Comparison of ENCODE assay signal across 13 cellular contexts in genomic region chr11:8282621-8283509, GRCh38. TPM values are rescaled to one million over a fixed set of nuclear protein-coding genes. Genes with fewer than 3 reads are reported as not detected.
DNase-seq lines count a peak whose midpoint lies in the region; ATAC-seq and TF ChIP-seq lines count a peak whose summit lies in the region.
"Had no signal": no experiment of that assay in that cellular context is flagged by ENCODE, and none has a peak within 500 bp of the region (broad histone marks: within the 10 kb centered on the region; RNA-seq: fewer than 3 reads in every experiment).

No MANE protein-coding gene starts in this region.

- H3K14ac ChIP-seq in H9 (ENCODE audit: insufficient read depth, low read length): no peak overlapping the region
- no peak overlapping the region for H3K14ac ChIP-seq in trophoblast cell (ENCODE audit: low read length)

- no peak overlapping the region for H2BK15ac ChIP-seq in H9 (ENCODE audit: low read depth, low read length)

- peak; percentile 59 for DNase-seq in H9
- DNase-seq in NCI-H748 treated with DMSO at 0.1 percent for 48 hours (lab: John Stamatoyannopoulos, UW): peak; percentile 29
- DNase-seq in left ventricle myocardium inferior: no peak
- DNase-seq in trophoblast cell: no peak
- no peak for DNase-seq in GM13977 (ENCODE audit: low spot score)
- DNase-seq in natural killer cell: no peak
- DNase-seq: activated CD4-positive, alpha-beta T cell treated with anti-CD3 and anti-CD28 coated beads, Interleukin-2, amount 10 ng/mL, durations not matched to agents 24 days and 14 days; kidney; posterior cingulate gyrus had no signal

- H3K36me3 Mint-ChIP-seq in H9 (ENCODE audit: insufficient read depth in 1 of 3, low read depth in 3 of 3): no peaks in the 10 kb centered on the region
- H3K36me3 Mint-ChIP-seq in stimulated activated memory B cell treated with anti-CD40 and anti-IgM and Interleukin-4, amounts not matched to agents 10 μg/mL and 1 μg/mL and 100 μg/mL, for 72 hours: no peaks in the 10 kb centered on the region
- no peaks in the 10 kb centered on the region for H3K36me3 Mint-ChIP-seq in natural killer cell

- H3K36me3 ChIP-seq in left ventricle myocardium inferior (no peaks in the 10 kb centered on the region), trophoblast cell (ENCODE audit: control insufficient read depth in 1 of 2, insufficient read depth in 2 of 2, low read length in 2 of 2) (no peaks in the 10 kb centered on the region)
- H3K36me3 ChIP-seq: BLaER1 treated with 17β-estradiol and CSF1 and Interleukin-3, amounts not matched to agents 10 nM and 100 nM had no signal

- H3K4me2 ChIP-seq in H9 (ENCODE audit: insufficient read depth, insufficient read length, low read length) (peak overlapping the region; percentile 38), trophoblast cell (ENCODE audit: low read length) (peak overlapping the region; percentile 61)

- H4K20me1 ChIP-seq in H9 (ENCODE audit: control insufficient read depth, insufficient read depth, insufficient read length): no peaks in the 10 kb centered on the region
- H4K20me1 ChIP-seq: BLaER1 treated with 17β-estradiol and CSF1 and Interleukin-3, amounts not matched to agents 10 nM and 100 nM had no signal

- peaks cover 3% of the 10 kb centered on the region; the same call in 1 of the 2 replicates for H3K27me3 ChIP-seq in H9 (ENCODE audit: insufficient read depth, low read length)
- H3K27me3 ChIP-seq in left ventricle myocardium inferior (ENCODE audit: low read depth): peaks cover 6% of the 10 kb centered on the region
- no peaks in the 10 kb centered on the region for H3K27me3 ChIP-seq in trophoblast cell (ENCODE audit: insufficient read depth, low read length)

- H3K4me1 ChIP-seq in H9 (ENCODE audit: insufficient read depth, low read length) (no peaks in the 10 kb centered on the region; the same call in 1 of the 2 replicates), left ventricle myocardium inferior (peaks cover 12% of the 10 kb centered on the region), trophoblast cell (ENCODE audit: control insufficient read depth in 1 of 2, insufficient read depth in 2 of 2, low read length in 2 of 2) (peaks cover 0 to 2% of the 10 kb centered on the region in 2 experiments)

- H2BK120ac ChIP-seq in H9 (ENCODE audit: low read depth, low read length, poor library complexity, severe bottlenecking): no peak overlapping the region
- H2BK120ac ChIP-seq in trophoblast cell (ENCODE audit: insufficient read depth, low read length, poor library complexity): no peak overlapping the region

- H4K12ac ChIP-seq in trophoblast cell (ENCODE audit: low read depth, low read length): no peak overlapping the region

- H3K4me1 Mint-ChIP-seq in H9 (peaks cover 8% of the 10 kb centered on the region in 2 experiments; a peak in 2 of 4 replicates), natural killer cell (no peaks in the 10 kb centered on the region)
- no peaks in the 10 kb centered on the region for H3K4me1 Mint-ChIP-seq in stimulated activated memory B cell treated with anti-CD40 and anti-IgM and Interleukin-4, amounts not matched to agents 10 μg/mL and 1 μg/mL and 100 μg/mL, for 72 hours
- H3K4me1 Mint-ChIP-seq: activated CD4-positive, alpha-beta T cell treated with anti-CD3 and anti-CD28 coated beads, Interleukin-2, amount 10 ng/mL, durations not matched to agents 24 days and 14 days had no signal

- H3K4me3 Mint-ChIP-seq in H9 (no peak overlapping the region), natural killer cell (no peak overlapping the region)
- H3K4me3 Mint-ChIP-seq in stimulated activated memory B cell treated with anti-CD40 and anti-IgM and Interleukin-4, amounts not matched to agents 10 μg/mL and 1 μg/mL and 100 μg/mL, for 72 hours: no peak overlapping the region
- H3K4me3 Mint-ChIP-seq: activated CD4-positive, alpha-beta T cell treated with anti-CD3 and anti-CD28 coated beads, Interleukin-2, amount 10 ng/mL, durations not matched to agents 24 days and 14 days had no signal

- no peak overlapping the region for H2AK5ac ChIP-seq in H9 (ENCODE audit: insufficient read length, low read length)
- H2AK5ac ChIP-seq in trophoblast cell (ENCODE audit: low read length): no peak overlapping the region

- H3K23me2 ChIP-seq in H9 (ENCODE audit: insufficient read length, low read depth, low read length, poor library complexity, severe bottlenecking): peaks cover 8% of the 10 kb centered on the region

- H3K56ac ChIP-seq in H9 (ENCODE audit: insufficient read length, low read depth, low read length): no peak overlapping the region

- TF ChIP-seq CTCF in H9 (conservative IDR thresholded peaks at IDR 0.05) (no peak), left ventricle myocardium inferior (IDR thresholded peaks at IDR 0.05; ENCODE audit: borderline replicate concordance) (no peak), GM13977 (IDR thresholded peaks at IDR 0.05; ENCODE audit: extremely low read depth, insufficient read depth, missing control alignments) (no peak), natural killer cell (IDR thresholded peaks at IDR 0.05) (no peak)

- H3K4me3 ChIP-seq in left ventricle myocardium inferior (peak overlapping the region; percentile 57), trophoblast cell (ENCODE audit: low read depth, low read length) (no peak overlapping the region)
- H3K4me3 ChIP-seq: BLaER1 treated with 17β-estradiol and CSF1 and Interleukin-3, amounts not matched to agents 10 nM and 100 nM had no signal

- no peaks in the 10 kb centered on the region for H3K9me3 ChIP-seq in H9 (ENCODE audit: control insufficient read depth, low read depth, low read length)
- peaks cover 4% of the 10 kb centered on the region for H3K9me3 ChIP-seq in left ventricle myocardium inferior (replicated peaks)
- H3K9me3 ChIP-seq in trophoblast cell (ENCODE audit: insufficient read depth, low read depth, low read length): peaks cover 2% of the 10 kb centered on the region
- H3K9me3 ChIP-seq: BLaER1 treated with 17β-estradiol and CSF1 and Interleukin-3, amounts not matched to agents 10 nM and 100 nM had no signal

- peaks cover 0 to 3% of the 10 kb centered on the region in 2 experiments; a peak in 1 of 5 replicates for H3K9me3 Mint-ChIP-seq in H9
- H3K9me3 Mint-ChIP-seq in stimulated activated memory B cell treated with anti-CD40 and anti-IgM and Interleukin-4, amounts not matched to agents 10 μg/mL and 1 μg/mL and 100 μg/mL, for 72 hours: no peaks in the 10 kb centered on the region
- H3K9me3 Mint-ChIP-seq in natural killer cell: no peaks in the 10 kb centered on the region
- H3K9me3 Mint-ChIP-seq: activated CD4-positive, alpha-beta T cell treated with anti-CD3 and anti-CD28 coated beads, Interleukin-2, amount 10 ng/mL, durations not matched to agents 24 days and 14 days had no signal

- intact Hi-C loops in left ventricle myocardium inferior (cut with micrococcal nuclease): no loop called here
- intact Hi-C loops in natural killer cell (cut with micrococcal nuclease): no loop called here

- H3K27ac Mint-ChIP-seq in H9: no peak overlapping the region
- no peak overlapping the region for H3K27ac Mint-ChIP-seq in stimulated activated memory B cell treated with anti-CD40 and anti-IgM and Interleukin-4, amounts not matched to agents 10 μg/mL and 1 μg/mL and 100 μg/mL, for 72 hours
- no peak overlapping the region for H3K27ac Mint-ChIP-seq in natural killer cell
- H3K27ac Mint-ChIP-seq: activated CD4-positive, alpha-beta T cell treated with anti-CD3 and anti-CD28 coated beads, Interleukin-2, amount 10 ng/mL, durations not matched to agents 24 days and 14 days had no signal

- H3K79me2 ChIP-seq in H9 (ENCODE audit: insufficient read depth, low read length): no peaks in the 10 kb centered on the region
- no peaks in the 10 kb centered on the region for H3K79me2 ChIP-seq in trophoblast cell (ENCODE audit: control insufficient read depth, insufficient read depth, low read length, poor library complexity)

- H3K18ac ChIP-seq in H9 (ENCODE audit: insufficient read length, low read depth, low read length): no peak overlapping the region
- H3K18ac ChIP-seq in trophoblast cell (ENCODE audit: low read length): no peak overlapping the region

- H3K4ac ChIP-seq in H9 (ENCODE audit: low read depth, low read length): no peak overlapping the region
- H3K4ac ChIP-seq in trophoblast cell (ENCODE audit: low read depth, low read length): no peak overlapping the region

- H3K9ac ChIP-seq in H9 (ENCODE audit: extremely low read depth, insufficient read length, low read length): no peak overlapping the region
- H3K9ac ChIP-seq in trophoblast cell (ENCODE audit: low read length): no peak overlapping the region
- H3K9ac ChIP-seq: BLaER1 treated with 17β-estradiol and CSF1 and Interleukin-3, amounts not matched to agents 10 nM and 100 nM had no signal

- no peak overlapping the region for H4K8ac ChIP-seq in H9 (replicated peaks; ENCODE audit: insufficient read length, low read depth, low read length)
- H4K8ac ChIP-seq in trophoblast cell (ENCODE audit: low read depth, low read length): no peak overlapping the region

- no peak overlapping the region for H3T11ph ChIP-seq in H9 (ENCODE audit: low read length)

- H3K27me3 Mint-ChIP-seq in H9 (ENCODE audit: low read depth): peaks cover 25% of the 10 kb centered on the region
- H3K27me3 Mint-ChIP-seq in stimulated activated memory B cell treated with anti-CD40 and anti-IgM and Interleukin-4, amounts not matched to agents 10 μg/mL and 1 μg/mL and 100 μg/mL, for 72 hours: peaks cover 11% of the 10 kb centered on the region
- H3K27me3 Mint-ChIP-seq in natural killer cell (ENCODE audit: low read depth in 2 of 2): peaks cover 10 to 13% of the 10 kb centered on the region in 2 donors

- H2BK12ac ChIP-seq in H9 (ENCODE audit: insufficient read length, low read depth, low read length): no peak overlapping the region
- H2BK12ac ChIP-seq in trophoblast cell (ENCODE audit: low read length): no peak overlapping the region

- H2BK20ac ChIP-seq in H9 (ENCODE audit: low read depth, low read length, poor library complexity, severe bottlenecking): no peak overlapping the region

- no peaks in the 10 kb centered on the region for H3K79me1 ChIP-seq in H9 (ENCODE audit: insufficient read depth, low read depth, low read length, poor library complexity, severe bottlenecking)
- H3K79me1 ChIP-seq in trophoblast cell (ENCODE audit: low read length): no peaks in the 10 kb centered on the region

- H3K27ac ChIP-seq in H9 (ENCODE audit: insufficient read length, low read depth, low read length): no peak overlapping the region
- H3K27ac ChIP-seq in left ventricle myocardium inferior (replicated peaks): peak overlapping the region; percentile 12
- no peak overlapping the region for H3K27ac ChIP-seq in trophoblast cell (ENCODE audit: low read depth, low read length)
- H3K27ac ChIP-seq: BLaER1 treated with 17β-estradiol and CSF1 and Interleukin-3, amounts not matched to agents 10 nM and 100 nM had no signal

- in situ Hi-C loops in GM13977 (cut with MboI; ENCODE audit: low pct_unique_long_range_greater_than_20kb, low sequenced_read_pairs, unreplicated experiment): no loop called here

- H2BK5ac ChIP-seq in H9 (ENCODE audit: insufficient read length, low read length) (no peak overlapping the region), trophoblast cell (ENCODE audit: low read depth, low read length, poor library complexity) (no peak overlapping the region)

- ATAC-seq in HG02973 (IDR thresholded peaks at IDR 0.05; ENCODE audit: unreplicated experiment) (no peak), natural killer cell (no peak)
- ATAC-seq in stimulated activated memory B cell treated with anti-CD40 and anti-IgM and Interleukin-4, amounts not matched to agents 10 μg/mL and 1 μg/mL and 100 μg/mL, for 72 hours: no peak

- no peak overlapping the region for H4K5ac ChIP-seq in H9 (ENCODE audit: insufficient read length, low read depth, low read length)

- no peak overlapping the region for H3K23ac ChIP-seq in H9 (ENCODE audit: insufficient read length, low read depth, low read length)
- H3K23ac ChIP-seq in trophoblast cell (ENCODE audit: low read length): no peak overlapping the region

- H4K91ac ChIP-seq in H9 (ENCODE audit: insufficient read length, low read depth, low read length) (no peak overlapping the region), trophoblast cell (ENCODE audit: low read depth, low read length) (no peak overlapping the region)

- WGBS in H9 (ENCODE audit: extremely low coverage, insufficient read length, low lambda C conversion rate): no CpG with 5 or more reads among the region's 20 CpGs
- WGBS in trophoblast cell (ENCODE audit: extremely low coverage, insufficient coverage, insufficient read length): no CpG with 5 or more reads among the region's 20 CpGs

- H2AFZ ChIP-seq in H9 (ENCODE audit: low read length) (no peak overlapping the region), trophoblast cell (ENCODE audit: insufficient read depth, low read length, poor library complexity) (no peak overlapping the region)

RNA-seq across cellular contexts. Expression of gene LMO1, which starts 19.2 kb away (rescaled TPM):
- total RNA-seq in H9 (2021) (0.39 and 0.50 TPM in 2 replicates), left ventricle myocardium inferior (2.3 TPM), natural killer cell (not detected)
- polyA plus RNA-seq in trophoblast cell (2013): 9.5 and 10.1 TPM in 2 replicates
- total RNA-seq: activated CD4-positive, alpha-beta T cell treated with anti-CD3 and anti-CD28 coated beads, Interleukin-2, amount 10 ng/mL, durations not matched to agents 24 days and 14 days; kidney; SK-MEL-5 had no signal

Comparison
In these comparisons a context has a peak if more than half of its experiments do, and no peak if none do; other contexts are left out.
1. DNase-seq: peak in H9 (single experiment) and NCI-H748 treated with DMSO at 0.1 percent for 48 hours (single experiment); none in left ventricle myocardium inferior (single experiment), trophoblast cell (0 of 2), GM13977 (single experiment) and natural killer cell (single experiment).